21 cellular contexts compared by ENCODE assay signal in genomic region chr1:10325521-10325920, GRCh38.
A peak's percentile ranks its signal among the peaks of the same experiment; 100 is the strongest.
DNase-seq lines count a peak whose midpoint lies in the region; ATAC-seq and TF ChIP-seq lines count a peak whose summit lies in the region.
"Had no signal": no experiment of that assay in that cellular context is flagged by ENCODE, and none has a peak within 500 bp of the region (broad histone marks: within the 10 kb centered on the region; RNA-seq: fewer than 3 reads in every experiment).

No MANE protein-coding gene starts in this region.

- H3K4me3 ChIP-seq in CD4-positive, alpha-beta memory T cell (ENCODE audit: low read length in 2 of 2) = no peak overlapping the region
- H3K4me3 ChIP-seq in dorsolateral prefrontal cortex (no peak overlapping the region), psoas muscle (no peak overlapping the region)
- H3K4me3 ChIP-seq: GM12878, GM23338 had no signal

- peaks cover 17% of the 10 kb centered on the region for H3K36me3 Mint-ChIP-seq in activated CD4-positive, alpha-beta T cell treated with anti-CD3 and anti-CD28 coated beads, Interleukin-2, amount 10 ng/mL, durations not matched to agents 7 days and 5 days (ENCODE audit: low read depth)
- H3K36me3 Mint-ChIP-seq in CD4-positive, alpha-beta memory T cell = peaks cover 35 to 36% of the 10 kb centered on the region in 2 donors
- H3K36me3 Mint-ChIP-seq in activated CD4-positive, alpha-beta memory T cell treated with anti-CD3 and anti-CD28 coated beads, Interleukin-2, amount 10 ng/mL, durations not matched to agents 7 days and 5 days (ENCODE audit: low read depth) = peaks cover 24% of the 10 kb centered on the region

- H3K27me3 Mint-ChIP-seq in activated CD4-positive, alpha-beta T cell treated with anti-CD3 and anti-CD28 coated beads, Interleukin-2, amount 10 ng/mL, durations not matched to agents 7 days and 5 days = no peaks in the 10 kb centered on the region
- H3K27me3 Mint-ChIP-seq in CD4-positive, alpha-beta memory T cell = no peaks in the 10 kb centered on the region
- H3K27me3 Mint-ChIP-seq in activated CD4-positive, alpha-beta memory T cell treated with anti-CD3 and anti-CD28 coated beads, Interleukin-2, amount 10 ng/mL, durations not matched to agents 7 days and 5 days = no peaks in the 10 kb centered on the region

- WGBS in psoas muscle, 3 donors = 75 to 78% (median 78%) methylated on average over 3 of the region's 3 CpGs

- TF ChIP-seq CTCF in dorsolateral prefrontal cortex (IDR thresholded peaks at IDR 0.05 in 54 of 56, conservative IDR thresholded peaks at IDR 0.05 in 2 of 56; ENCODE audit: low read depth in 1 of 56, partially characterized antibody in 56 of 56) (no peak), psoas muscle (IDR thresholded peaks at IDR 0.05) (no peak)

- H3K9me3 ChIP-seq in CD4-positive, alpha-beta memory T cell (ENCODE audit: control insufficient read depth in 1 of 2, low read length in 2 of 2) = no peaks in the 10 kb centered on the region
- no peaks in the 10 kb centered on the region for H3K9me3 ChIP-seq in psoas muscle

- no peaks in the 10 kb centered on the region for H3K9me3 Mint-ChIP-seq in activated CD4-positive, alpha-beta T cell treated with anti-CD3 and anti-CD28 coated beads, Interleukin-2, amount 10 ng/mL, durations not matched to agents 7 days and 5 days
- no peaks in the 10 kb centered on the region for H3K9me3 Mint-ChIP-seq in CD4-positive, alpha-beta memory T cell
- H3K9me3 Mint-ChIP-seq in activated CD4-positive, alpha-beta memory T cell treated with anti-CD3 and anti-CD28 coated beads, Interleukin-2, amount 10 ng/mL, durations not matched to agents 7 days and 5 days = no peaks in the 10 kb centered on the region
- H3K9me3 Mint-ChIP-seq: GM23338 had no signal

- H3K4me3 Mint-ChIP-seq in activated CD4-positive, alpha-beta T cell treated with anti-CD3 and anti-CD28 coated beads, Interleukin-2, amount 10 ng/mL, durations not matched to agents 7 days and 5 days = no peak overlapping the region
- peak overlapping the region; percentile 32 to 88 (median 84) for H3K4me3 Mint-ChIP-seq in CD4-positive, alpha-beta memory T cell
- H3K4me3 Mint-ChIP-seq in activated CD4-positive, alpha-beta memory T cell treated with anti-CD3 and anti-CD28 coated beads, Interleukin-2, amount 10 ng/mL, durations not matched to agents 7 days and 5 days = peak overlapping the region; percentile 66
- H3K4me3 Mint-ChIP-seq: GM23338 had no signal

- no peak overlapping the region for H3K27ac ChIP-seq in CD4-positive, alpha-beta memory T cell (ENCODE audit: low read depth, low read length)
- H3K27ac ChIP-seq in dorsolateral prefrontal cortex = peak overlapping the region in 30 of 59 donors; percentile 2 to 75 (median 34)
- no peak overlapping the region for H3K27ac ChIP-seq in psoas muscle

- POLR2A ChIA-PET in activated CD4-positive, alpha-beta T cell treated with anti-CD3 and anti-CD28 coated beads, Interleukin-2, amount 10 ng/mL, durations not matched to agents 7 days and 5 days (lab: Charles Lee) = no interaction called here
- POLR2A ChIA-PET in CD4-positive, alpha-beta memory T cell (lab: Charles Lee; ENCODE audit: partially characterized antibody) = interaction anchor here (1.0 to 2.0 kb wide), 3 partner anchors 9 to 115 kb away, joined by 3 to 5 read pairs (median 3); partner anchors contain the start of gene KIF1B
- POLR2A ChIA-PET in activated CD4-positive, alpha-beta memory T cell treated with anti-CD3 and anti-CD28 coated beads, Interleukin-2, amount 10 ng/mL, durations not matched to agents 7 days and 5 days (lab: Charles Lee) = no interaction called here

- no peaks in the 10 kb centered on the region for H3K36me3 ChIP-seq in CD4-positive, alpha-beta memory T cell (ENCODE audit: insufficient read depth, low read length)
- peaks cover 0 to 88% of the 10 kb centered on the region in 2 donors for H3K36me3 ChIP-seq in psoas muscle (ENCODE audit: insufficient read depth in 1 of 2, low read depth in 1 of 2)

- H3K4me1 Mint-ChIP-seq in activated CD4-positive, alpha-beta T cell treated with anti-CD3 and anti-CD28 coated beads, Interleukin-2, amount 10 ng/mL, durations not matched to agents 7 days and 5 days = peaks cover 15% of the 10 kb centered on the region
- peaks cover 5 to 30% (median 14%) of the 10 kb centered on the region in 4 donors for H3K4me1 Mint-ChIP-seq in CD4-positive, alpha-beta memory T cell
- H3K4me1 Mint-ChIP-seq in activated CD4-positive, alpha-beta memory T cell treated with anti-CD3 and anti-CD28 coated beads, Interleukin-2, amount 10 ng/mL, durations not matched to agents 7 days and 5 days = peaks cover 24% of the 10 kb centered on the region

- DNase-seq in activated CD4-positive, alpha-beta T cell treated with anti-CD3 and anti-CD28 coated beads, Interleukin-2, amount 10 ng/mL, durations not matched to agents 7 days and 5 days = no peak
- DNase-seq in activated CD4-positive, alpha-beta T cell treated with anti-CD3 and anti-CD28 coated beads for 48 hours = no peak
- DNase-seq in CD4-positive, alpha-beta memory T cell = peak in 1 of 5 donors; percentile 11
- DNase-seq in activated CD4-positive, alpha-beta memory T cell treated with anti-CD3 and anti-CD28 coated beads, Interleukin-2, amount 10 ng/mL, durations not matched to agents 7 days and 5 days = no peak
- DNase-seq in dorsolateral prefrontal cortex (no peak), psoas muscle (no peak), NCI-H146 (lab: John Stamatoyannopoulos, UW) (no peak)
- DNase-seq in activated naive CD4-positive, alpha-beta T cell treated with Interleukin-2 at 50 U/mL for 16 hours = no peak
- DNase-seq: DND-41, GDM1, IMR-90, Kasumi-1, MM.1S, NCI-H1105, NCI-H187, NCI-H226, NCI-H524 treated with DMSO at 0.1 percent for 48 hours had no signal

- CTCF ChIA-PET in activated CD4-positive, alpha-beta T cell treated with anti-CD3 and anti-CD28 coated beads, Interleukin-2, amount 10 ng/mL, durations not matched to agents 7 days and 5 days (lab: Charles Lee) = interaction anchor here (2.8 kb wide), 1 partner anchor 115 kb away, joined by 10 read pairs; the partner anchor contains the start of gene KIF1B
- CTCF ChIA-PET in CD4-positive, alpha-beta memory T cell (lab: Charles Lee; ENCODE audit: partially characterized antibody) = interaction anchor here (0.8 to 1.2 kb wide), 2 partner anchors 12 to 116 kb away, joined by 3 to 5 read pairs; no protein-coding TSS in a partner anchor
- CTCF ChIA-PET in activated CD4-positive, alpha-beta memory T cell treated with anti-CD3 and anti-CD28 coated beads, Interleukin-2, amount 10 ng/mL, durations not matched to agents 7 days and 5 days (lab: Charles Lee) = interaction anchor here (1.6 to 1.7 kb wide), 2 partner anchors 110 to 116 kb away, joined by 4 to 7 read pairs; partner anchors contain the start of gene KIF1B

- H3K27ac Mint-ChIP-seq in activated CD4-positive, alpha-beta T cell treated with anti-CD3 and anti-CD28 coated beads, Interleukin-2, amount 10 ng/mL, durations not matched to agents 7 days and 5 days = peak overlapping the region; percentile 83
- H3K27ac Mint-ChIP-seq in CD4-positive, alpha-beta memory T cell = peak overlapping the region; percentile 53 to 96 (median 91)
- peak overlapping the region; percentile 80 for H3K27ac Mint-ChIP-seq in activated CD4-positive, alpha-beta memory T cell treated with anti-CD3 and anti-CD28 coated beads, Interleukin-2, amount 10 ng/mL, durations not matched to agents 7 days and 5 days
- H3K27ac Mint-ChIP-seq: GM23338 had no signal

- ATAC-seq in psoas muscle = no peak
- ATAC-seq: GM12878, GM23338, HCT116, Panc1 had no signal

- H3K27me3 ChIP-seq in CD4-positive, alpha-beta memory T cell (ENCODE audit: insufficient read depth, low read length) = no peaks in the 10 kb centered on the region
- H3K27me3 ChIP-seq in dorsolateral prefrontal cortex (no peaks in the 10 kb centered on the region), psoas muscle (ENCODE audit: insufficient read depth in 3 of 3, low read length in 2 of 3) (no peaks in the 10 kb centered on the region)

- intact Hi-C loops in CD4-positive, alpha-beta memory T cell (cut with micrococcal nuclease) = no loop called here
- intact Hi-C loops in dorsolateral prefrontal cortex (cut with DNase I) = no loop called here
- intact Hi-C loops in psoas muscle (cut with DNase I) = no loop called here

- no peaks in the 10 kb centered on the region for H3K4me1 ChIP-seq in CD4-positive, alpha-beta memory T cell (ENCODE audit: insufficient read depth, low read length)
- no peaks in the 10 kb centered on the region for H3K4me1 ChIP-seq in psoas muscle

Comparison
In these comparisons a context has a peak if more than half of its experiments do, and no peak if none do; other contexts are left out.
1. H3K27ac ChIP-seq: peak in dorsolateral prefrontal cortex (30 of 59); none in CD4-positive, alpha-beta memory T cell (single experiment) and psoas muscle (single experiment).
2. Peak in every context shown above with its lines, with median percentiles within 50 percentile points of each other: H3K27ac Mint-ChIP-seq.